In genomic region chr19:41959056-41960053, GRCh38 we compare ENCODE assay signal across 8 cellular contexts. TPM values are rescaled to one million over a fixed set of nuclear protein-coding genes. Genes with fewer than 3 reads are reported as not detected.
DNase-seq lines count a peak whose midpoint lies in the region; ATAC-seq and TF ChIP-seq lines count a peak whose summit lies in the region.

Gene RABAC1, minus strand, starts transcription at chr19:41959321. Its CDS starts 29 bp downstream, at chr19:41959292.

- peak within 1 kb of the TSS; percentile 83 for H3K27ac ChIP-seq in duodenal mucosa (ENCODE audit: low read depth, low read length)

- H3K27me3 Mint-ChIP-seq in CD14-positive monocyte (ENCODE audit: low read depth in 3 of 3) = peaks cover 0 to 6% (median 1%) of the 10 kb centered on the region in 3 donors
- H3K27me3 Mint-ChIP-seq in activated CD4-positive, alpha-beta memory T cell treated with anti-CD3 and anti-CD28 coated beads for 36 hours = no peaks in the 10 kb centered on the region

- 10 to 12% methylated on average over 18 to 19 of the region's 46 CpGs for WGBS in lower leg skin, 2 donors

- intact Hi-C loops in CD14-positive monocyte (cut with micrococcal nuclease) = loop anchor here (5.0 kb wide), 2 partner anchors 77 to 97 kb away; partner anchors contain the start of genes RPS19 (in 2 of the 2) and ARHGEF1 (in 1 of the 2)
- intact Hi-C loops in activated CD4-positive, alpha-beta memory T cell treated with anti-CD3 and anti-CD28 coated beads for 36 hours (cut with micrococcal nuclease) = loop anchor here (1.0 to 2.0 kb wide), 3 partner anchors 25 to 100 kb away; no protein-coding TSS in a partner anchor
- intact Hi-C loops in lower leg skin (cut with DNase I; ENCODE audit: low total_unique reads) = no loop called here

- H3K27me3 ChIP-seq in duodenal mucosa (ENCODE audit: control insufficient read depth in 1 of 2, insufficient read depth in 2 of 2, low read length in 2 of 2) = no peaks in the 10 kb centered on the region

- no peak for TF ChIP-seq POLR2A in lower leg skin (IDR thresholded peaks at IDR 0.05)

- H3K4me1 ChIP-seq in duodenal mucosa (ENCODE audit: control insufficient read depth in 1 of 2, insufficient read depth in 2 of 2, low read length in 2 of 2) = peaks cover 28 to 34% of the 10 kb centered on the region in 2 donors

- POLR2A ChIA-PET in activated CD4-positive, alpha-beta memory T cell treated with anti-CD3 and anti-CD28 coated beads for 36 hours (lab: Charles Lee) = interaction anchor here (0.6 to 2.8 kb wide), 4 partner anchors 14 to 99 kb away, joined by 3 to 17 read pairs (median 6); partner anchors contain the start of gene RPS19

- peak within 1 kb of the TSS; percentile 82 to 93 for H3K4me3 Mint-ChIP-seq in CD14-positive monocyte
- H3K4me3 Mint-ChIP-seq in activated CD4-positive, alpha-beta memory T cell treated with anti-CD3 and anti-CD28 coated beads for 36 hours = peak within 1 kb of the TSS; percentile 86

- peak within 1 kb of the TSS; percentile 88 to 89 for H3K9ac ChIP-seq in duodenal mucosa (ENCODE audit: low read depth in 1 of 2, low read length in 2 of 2)

- H3K4me3 ChIP-seq in duodenal mucosa (ENCODE audit: low read depth in 1 of 2, low read length in 2 of 2) (peak within 1 kb of the TSS; percentile 80 to 92), lower leg skin (ENCODE audit: low read depth, poor library complexity, severe bottlenecking) (peak within 1 kb of the TSS; percentile 89)

- no peak for TF ChIP-seq CTCF in CD14-positive monocyte (IDR thresholded peaks at IDR 0.05)
- no peak for TF ChIP-seq CTCF in lower leg skin (IDR thresholded peaks at IDR 0.05)

- peak; percentile 78 for ATAC-seq in GM19395 (IDR thresholded peaks at IDR 0.05; ENCODE audit: unreplicated experiment)
- ATAC-seq in HG03571 (IDR thresholded peaks at IDR 0.05; ENCODE audit: unreplicated experiment) = peak; percentile 84

- CTCF ChIA-PET in activated CD4-positive, alpha-beta memory T cell treated with anti-CD3 and anti-CD28 coated beads for 36 hours (lab: Charles Lee) = interaction anchor here (0.9 to 4.3 kb wide), 10 partner anchors 13 to 167 kb away, joined by 3 to 31 read pairs (median 10); partner anchors contain the start of gene RPS19

- peak within 1 kb of the TSS; percentile 71 to 93 (median 87) for H3K27ac Mint-ChIP-seq in CD14-positive monocyte
- peak within 1 kb of the TSS; percentile 82 for H3K27ac Mint-ChIP-seq in activated CD4-positive, alpha-beta memory T cell treated with anti-CD3 and anti-CD28 coated beads for 36 hours

- peaks cover 0 to 6% of the 10 kb centered on the region in 2 donors for H3K36me3 ChIP-seq in duodenal mucosa (ENCODE audit: control insufficient read depth in 1 of 2, insufficient read depth in 2 of 2, low read length in 2 of 2)

- H3K9me3 ChIP-seq in duodenal mucosa (ENCODE audit: control insufficient read depth in 1 of 2, low read length in 2 of 2) = no peaks in the 10 kb centered on the region

- peaks cover 23% of the 10 kb centered on the region for H3K4me1 Mint-ChIP-seq in CD14-positive monocyte
- H3K4me1 Mint-ChIP-seq in activated CD4-positive, alpha-beta memory T cell treated with anti-CD3 and anti-CD28 coated beads for 36 hours (ENCODE audit: low read depth) = peaks cover 14% of the 10 kb centered on the region

- DNase-seq in CD14-positive monocyte (ENCODE audit: low spot score) = peak; percentile 82
- DNase-seq in NCI-H82 treated with DMSO at 0.1 percent for 48 hours (lab: John Stamatoyannopoulos, UW; ENCODE audit: unreplicated experiment) = peak; percentile 100
- peak; percentile 92 for DNase-seq in activated CD4-positive, alpha-beta memory T cell treated with anti-CD3 and anti-CD28 coated beads for 36 hours
- DNase-seq in lower leg skin (ENCODE audit: low spot score in 2 of 2) = peak; percentile 86 to 97
- peak; percentile 81 to 84 for DNase-seq in stimulated activated CD4-positive, alpha-beta T cell treated with anti-CD3 and anti-CD28 coated beads, Interleukin-4, amount 100 ng/mL, for 48 hours (ENCODE audit: low read depth in 2 of 2)

- peaks cover 17 to 24% of the 10 kb centered on the region in 2 donors for H3K36me3 Mint-ChIP-seq in CD14-positive monocyte
- peaks cover 2% of the 10 kb centered on the region for H3K36me3 Mint-ChIP-seq in activated CD4-positive, alpha-beta memory T cell treated with anti-CD3 and anti-CD28 coated beads for 36 hours

- peaks cover 0 to 2% (median 0%) of the 10 kb centered on the region in 7 donors for H3K9me3 Mint-ChIP-seq in CD14-positive monocyte
- no peaks in the 10 kb centered on the region for H3K9me3 Mint-ChIP-seq in activated CD4-positive, alpha-beta memory T cell treated with anti-CD3 and anti-CD28 coated beads for 36 hours

RNA-seq across cellular contexts. Expression of gene RABAC1, which starts in this region (rescaled TPM):
- 100 to 1,000 TPM; 202 to 234 TPM for polyA plus RNA-seq in CD14-positive monocyte
- 10 to 100 TPM; 64.9 to 68.4 TPM for total RNA-seq in activated CD4-positive, alpha-beta memory T cell treated with anti-CD3 and anti-CD28 coated beads for 36 hours
- total RNA-seq in lower leg skin = 100 to 1,000 TPM; 125 to 152 (median 128) TPM

Comparison
In these comparisons a context has a peak if more than half of its experiments do, and no peak if none do; other contexts are left out.
1. Peak in every context shown above with its lines: DNase-seq, ATAC-seq, H3K4me3 ChIP-seq and H3K27ac ChIP-seq.